In the genomic region with DNA sequence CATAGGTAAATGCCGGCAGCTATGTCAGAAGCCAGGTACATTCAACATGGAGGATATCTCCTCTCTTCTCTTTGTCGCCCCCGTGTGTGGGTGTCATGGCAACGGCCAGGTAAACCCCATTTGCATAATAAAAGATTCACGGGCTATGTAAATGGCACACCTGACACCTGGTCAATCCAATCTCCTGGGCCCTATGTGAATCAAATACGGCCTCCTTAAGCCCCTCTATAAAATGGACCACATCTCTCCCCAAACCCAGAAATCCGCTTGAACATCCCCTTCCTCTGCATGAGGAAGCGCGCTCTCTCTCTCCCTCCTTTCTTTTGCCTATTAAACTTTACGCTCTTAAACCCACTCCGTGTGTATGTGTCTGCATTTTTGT, we compare ENCODE assay signal across 1 cellular context.
TF ChIP-seq lines count a peak whose summit lies in the region.

No MANE protein-coding gene starts in this region.

TF ChIP-seq in K562, 482 proteins besides CTCF, POLR2A, EP300 and RAD21 (continued from another document):
- TF ChIP-seq, protein P1, sequence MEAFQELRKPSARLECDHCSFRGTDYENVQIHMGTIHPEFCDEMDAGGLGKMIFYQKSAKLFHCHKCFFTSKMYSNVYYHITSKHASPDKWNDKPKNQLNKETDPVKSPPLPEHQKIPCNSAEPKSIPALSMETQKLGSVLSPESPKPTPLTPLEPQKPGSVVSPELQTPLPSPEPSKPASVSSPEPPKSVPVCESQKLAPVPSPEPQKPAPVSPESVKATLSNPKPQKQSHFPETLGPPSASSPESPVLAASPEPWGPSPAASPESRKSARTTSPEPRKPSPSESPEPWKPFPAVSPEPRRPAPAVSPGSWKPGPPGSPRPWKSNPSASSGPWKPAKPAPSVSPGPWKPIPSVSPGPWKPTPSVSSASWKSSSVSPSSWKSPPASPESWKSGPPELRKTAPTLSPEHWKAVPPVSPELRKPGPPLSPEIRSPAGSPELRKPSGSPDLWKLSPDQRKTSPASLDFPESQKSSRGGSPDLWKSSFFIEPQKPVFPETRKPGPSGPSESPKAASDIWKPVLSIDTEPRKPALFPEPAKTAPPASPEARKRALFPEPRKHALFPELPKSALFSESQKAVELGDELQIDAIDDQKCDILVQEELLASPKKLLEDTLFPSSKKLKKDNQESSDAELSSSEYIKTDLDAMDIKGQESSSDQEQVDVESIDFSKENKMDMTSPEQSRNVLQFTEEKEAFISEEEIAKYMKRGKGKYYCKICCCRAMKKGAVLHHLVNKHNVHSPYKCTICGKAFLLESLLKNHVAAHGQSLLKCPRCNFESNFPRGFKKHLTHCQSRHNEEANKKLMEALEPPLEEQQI (IDR thresholded peaks at IDR 0.05): peak; percentile 30; the same call in 1 of the 2 replicates
- TF ChIP-seq RFX1 (IDR thresholded peaks at IDR 0.05) (peak; percentile 71), HDAC6 (IDR thresholded peaks at IDR 0.05; ENCODE audit: low read depth, low read length) (no peak)
TF ChIP-seq in K562: peak in this region for 4.
